19 cellular contexts compared by ENCODE assay signal in genomic region chr15:63749330-63749942, GRCh38.
"Had no signal": no experiment of that assay in that cellular context is flagged by ENCODE, and none has a peak within 500 bp of the region (broad histone marks: within the 10 kb centered on the region; RNA-seq: fewer than 3 reads in every experiment).

No MANE protein-coding gene starts in this region.

- DNase-seq: activated CD4-positive, alpha-beta T cell treated with anti-CD3 and anti-CD28 coated beads, Interleukin-2, amount 10 ng/mL, durations not matched to agents 7 days and 5 days; activated CD8-positive, alpha-beta T cell treated with anti-CD3 and anti-CD28 coated beads, Interleukin-2, amount 10 ng/mL, durations not matched to agents 7 days and 5 days; activated effector memory CD4-positive, alpha-beta T cell treated with anti-CD3 and anti-CD28 coated beads, Interleukin-2, amount 50 U/mL, for 16 hours; activated T-cell treated with anti-CD3 and anti-CD28 coated beads, Interleukin-2, amount 50 U/mL, for 48 hours; adrenal gland; effector memory CD8-positive, alpha-beta T cell; glutamatergic neuron; hypothalamus; lower lobe of right lung; nucleus accumbens; stimulated activated CD8-positive, alpha-beta memory T cell treated with anti-CD3 and anti-CD28 coated beads, Interleukin-4, amount 100 ng/mL, for 48 hours; thyroid gland had no signal

- H3K4me1 Mint-ChIP-seq: activated naive CD4-positive, alpha-beta T cell treated with anti-CD3 and anti-CD28 coated beads, Interleukin-2, amount 50 U/mL, for 24 hours; nephron had no signal

- H3K27me3 Mint-ChIP-seq: activated CD4-positive, alpha-beta T cell treated with anti-CD3 and anti-CD28 coated beads, Interleukin-2, amount 10 ng/mL, durations not matched to agents 7 days and 5 days; activated naive CD4-positive, alpha-beta T cell treated with anti-CD3 and anti-CD28 coated beads, Interleukin-2, amount 50 U/mL, for 24 hours; effector memory CD8-positive, alpha-beta T cell had no signal

- H3K27ac Mint-ChIP-seq: activated CD4-positive, alpha-beta T cell treated with anti-CD3 and anti-CD28 coated beads, Interleukin-2, amount 10 ng/mL, durations not matched to agents 7 days and 5 days; activated CD8-positive, alpha-beta T cell treated with anti-CD3 and anti-CD28 coated beads, Interleukin-2, amount 10 ng/mL, durations not matched to agents 7 days and 5 days; activated naive CD4-positive, alpha-beta T cell treated with anti-CD3 and anti-CD28 coated beads, Interleukin-2, amount 50 U/mL, for 24 hours; effector memory CD8-positive, alpha-beta T cell; nephron; T-helper 1 cell treated with Interleukin-12 subunit alpha and Interleukin-12 subunit beta and Interleukin-4 antibody, amounts not matched to agents 30 μg/mL and 1 μg/mL, for 36 hours had no signal

- H3K4me3 Mint-ChIP-seq: activated CD4-positive, alpha-beta T cell treated with anti-CD3 and anti-CD28 coated beads, Interleukin-2, amount 10 ng/mL, durations not matched to agents 7 days and 5 days; activated CD8-positive, alpha-beta T cell treated with anti-CD3 and anti-CD28 coated beads, Interleukin-2, amount 10 ng/mL, durations not matched to agents 7 days and 5 days; activated naive CD4-positive, alpha-beta T cell treated with anti-CD3 and anti-CD28 coated beads, Interleukin-2, amount 50 U/mL, for 24 hours; effector memory CD8-positive, alpha-beta T cell; nephron; T-helper 1 cell treated with Interleukin-12 subunit alpha and Interleukin-12 subunit beta and Interleukin-4 antibody, amounts not matched to agents 30 μg/mL and 1 μg/mL, for 36 hours had no signal

- ATAC-seq: activated CD4-positive, CD25-positive, alpha-beta regulatory T cell treated with anti-CD3 and anti-CD28 coated beads, Interleukin-2, amount 50 U/mL, for 24 hours; activated CD8-positive, alpha-beta T cell treated with anti-CD3 and anti-CD28 coated beads, Interleukin-2, amount 10 ng/mL, durations not matched to agents 7 days and 5 days; effector memory CD8-positive, alpha-beta T cell; foreskin keratinocyte; lower lobe of right lung had no signal

- H3K9me3 Mint-ChIP-seq: activated naive CD4-positive, alpha-beta T cell treated with anti-CD3 and anti-CD28 coated beads, Interleukin-2, amount 50 U/mL, for 24 hours; effector memory CD8-positive, alpha-beta T cell had no signal

- H3K9me3 ChIP-seq: adrenal gland, lower lobe of right lung, thyroid gland had no signal

- H3K4me1 ChIP-seq: adrenal gland, foreskin keratinocyte, lower lobe of right lung had no signal

- H3K27ac ChIP-seq: adrenal gland, cardiac muscle cell, epithelial cell of prostate, foreskin keratinocyte, lower lobe of right lung, thyroid gland had no signal

- H3K27me3 ChIP-seq: adrenal gland, cardiac muscle cell, foreskin keratinocyte, thyroid gland had no signal

- H3K4me3 ChIP-seq: adrenal gland, cardiac muscle cell, lower lobe of right lung, thyroid gland had no signal
